34 cellular contexts compared by ENCODE assay signal in genomic region chr21:40783404-40783803, GRCh38.
DNase-seq lines count a peak whose midpoint lies in the region; ATAC-seq, FAIRE-seq and TF ChIP-seq lines count a peak whose summit lies in the region.
"Had no signal": no experiment of that assay in that cellular context is flagged by ENCODE, and none has a peak within 500 bp of the region (broad histone marks: within the 10 kb centered on the region; RNA-seq: fewer than 3 reads in every experiment).

No MANE protein-coding gene starts in this region.

- H4K20me1 ChIP-seq in HepG2 (ENCODE audit: insufficient read depth, low read length) (no peaks in the 10 kb centered on the region), IMR-90 (ENCODE audit: insufficient read depth, low read length) (no peaks in the 10 kb centered on the region), K562 (replicated peaks; ENCODE audit: control insufficient read depth, insufficient read depth, low read length) (no peaks in the 10 kb centered on the region), H1 (replicated peaks in 1 of 2; ENCODE audit: control insufficient read depth in 1 of 2, insufficient read depth in 2 of 2, low read length in 2 of 2) (no peaks in the 10 kb centered on the region)
- H4K20me1 ChIP-seq: BLaER1; BLaER1 treated with 17β-estradiol and CSF1 and Interleukin-3, amounts not matched to agents 10 nM and 100 nM had no signal

- no peak overlapping the region for H4K91ac ChIP-seq in IMR-90 (ENCODE audit: insufficient read depth, low read depth, low read length)
- no peak overlapping the region for H4K91ac ChIP-seq in H1 (replicated peaks; ENCODE audit: insufficient read length, low read length)

- H4K8ac ChIP-seq in IMR-90 (ENCODE audit: low read depth in 2 of 2, low read length in 2 of 2) = no peak overlapping the region
- H4K8ac ChIP-seq in H1 (ENCODE audit: extremely low read depth, insufficient read depth, low read length) = no peak overlapping the region

- TF ChIP-seq EP300 in HepG2 (IDR thresholded peaks at IDR 0.05; ENCODE audit: low read depth in 2 of 2, low read length in 2 of 2) (no peak), HepG2 (CRISPR knock-in tag; IDR thresholded peaks at IDR 0.05; ENCODE audit: borderline replicate concordance) (no peak), K562 (IDR thresholded peaks at IDR 0.05; ENCODE audit: low read length) (no peak), H1 (IDR thresholded peaks at IDR 0.05; ENCODE audit: borderline replicate concordance in 1 of 2, low read depth in 2 of 2, low read length in 2 of 2) (no peak)

- no peak for DNase-seq in HepG2 (ENCODE audit: low spot score)
- no peak for DNase-seq in right lobe of liver
- DNase-seq in IMR-90 = no peak
- DNase-seq in K562 (ENCODE audit: extremely low read depth in 1 of 4, low spot score in 3 of 4) = no peak
- DNase-seq in H1 (ENCODE audit: low read depth in 1 of 2, low spot score in 2 of 2) = no peak
- no peak for DNase-seq in pons (ENCODE audit: low spot score)
- no peak for DNase-seq in NCI-H510A (lab: John Stamatoyannopoulos, UW)
- DNase-seq: 8988T; ACHN; AML-193; BE2C; C1 segment of cervical spinal cord; Caco-2; Calu3; CD4-positive, alpha-beta memory T cell; CD4-positive, alpha-beta T cell; CD4-positive, CD25-positive, alpha-beta regulatory T cell; CD8-positive, alpha-beta memory T cell; CD8-positive, alpha-beta T cell; COR-L47; DMS 273 treated with DMSO at 0.1 percent for 48 hours; DMS153; DMS53; DMS79; DMS79 treated with DMSO at 0.1 percent for 48 hours; DND-41; EL had no signal

- H2BK15ac ChIP-seq in IMR-90 (ENCODE audit: low read depth, low read length) (no peak overlapping the region), H1 (ENCODE audit: low read length) (no peak overlapping the region)

- no peak overlapping the region for H3K9ac ChIP-seq in HepG2 (ENCODE audit: insufficient read depth, low read depth, low read length)
- no peak overlapping the region for H3K9ac ChIP-seq in IMR-90 (ENCODE audit: low read depth, low read length)
- H3K9ac ChIP-seq in K562 (ENCODE audit: insufficient read depth in 1 of 2, low read depth in 2 of 2, low read length in 2 of 2) = no peak overlapping the region
- no peak overlapping the region for H3K9ac ChIP-seq in H1 (replicated peaks in 1 of 4; ENCODE audit: extremely low read depth in 1 of 4, low read depth in 3 of 4, low read length in 3 of 4)
- H3K9ac ChIP-seq: BLaER1; BLaER1 treated with 17β-estradiol and CSF1 and Interleukin-3, amounts not matched to agents 10 nM and 100 nM had no signal

- H3K4me1 ChIP-seq in HepG2 (ENCODE audit: insufficient read depth, low read length) (no peaks in the 10 kb centered on the region), right lobe of liver (no peaks in the 10 kb centered on the region), IMR-90 (ENCODE audit: control insufficient read depth, insufficient read depth, low read length) (no peaks in the 10 kb centered on the region), K562 (replicated peaks in 1 of 2; ENCODE audit: control insufficient read depth in 2 of 2, insufficient read depth in 2 of 2, low read length in 2 of 2) (no peaks in the 10 kb centered on the region), H1 (replicated peaks in 1 of 4; ENCODE audit: control insufficient read depth in 3 of 4, insufficient read depth in 4 of 4, low read length in 3 of 4) (peaks cover 0 to 7% (median 2%) of the 10 kb centered on the region in 4 experiments; a peak in 2 of 7 replicates)
- H3K4me1 ChIP-seq: A549; BE2C; BLaER1; BLaER1 treated with 17β-estradiol and CSF1 and Interleukin-3, amounts not matched to agents 10 nM and 100 nM; Caco-2 had no signal

- TF ChIP-seq CTCF in HepG2 (CRISPR knock-in tag; IDR thresholded peaks at IDR 0.05) (no peak), right lobe of liver (IDR thresholded peaks at IDR 0.05) (no peak), IMR-90 (conservative IDR thresholded peaks at IDR 0.05; ENCODE audit: low read depth, low read length) (no peak), K562 (IDR thresholded peaks at IDR 0.05 in 2 of 3, conservative IDR thresholded peaks at IDR 0.05 in 1 of 3; ENCODE audit: insufficient read depth in 2 of 3, low read depth in 1 of 3, low read length in 3 of 3) (no peak), H1 (IDR thresholded peaks at IDR 0.05; ENCODE audit: control extremely low read depth in 1 of 3, insufficient read depth in 1 of 3, low read depth in 1 of 3, low read length in 3 of 3) (no peak)

- H2BK120ac ChIP-seq in IMR-90 (ENCODE audit: low read depth, low read length) (no peak overlapping the region), H1 (replicated peaks; ENCODE audit: low read depth, low read length) (no peak overlapping the region)

- H3K4me3 ChIP-seq in HepG2 (replicated peaks in 1 of 3; ENCODE audit: insufficient read depth in 1 of 3, low read depth in 2 of 3, low read length in 3 of 3) = no peak overlapping the region
- H3K4me3 ChIP-seq in right lobe of liver = no peak overlapping the region
- no peak overlapping the region for H3K4me3 ChIP-seq in IMR-90 (ENCODE audit: insufficient read depth, low read depth, low read length)
- no peak overlapping the region for H3K4me3 ChIP-seq in K562
- H3K4me3 ChIP-seq in H1 (ENCODE audit: extremely low read depth in 1 of 4, insufficient read depth in 2 of 4, low read depth in 3 of 4, low read length in 4 of 4) = no peak overlapping the region
- H3K4me3 ChIP-seq: A549; BLaER1; BLaER1 treated with 17β-estradiol and CSF1 and Interleukin-3, amounts not matched to agents 10 nM and 100 nM had no signal

- H3K27me3 ChIP-seq in HepG2 (ENCODE audit: control insufficient read depth in 1 of 2, insufficient read depth in 2 of 2, low read length in 2 of 2) (no peaks in the 10 kb centered on the region), right lobe of liver (no peaks in the 10 kb centered on the region), IMR-90 (ENCODE audit: control insufficient read depth, insufficient read depth, low read length) (no peaks in the 10 kb centered on the region), K562 (ENCODE audit: control insufficient read depth in 2 of 2, insufficient read depth in 2 of 2, low read length in 2 of 2) (no peaks in the 10 kb centered on the region), H1 (replicated peaks in 1 of 4; ENCODE audit: control insufficient read depth in 3 of 4, extremely low read depth in 1 of 4, insufficient read depth in 3 of 4, low read length in 3 of 4) (no peaks in the 10 kb centered on the region)
- H3K27me3 ChIP-seq: BE2C; BLaER1; BLaER1 treated with 17β-estradiol and CSF1 and Interleukin-3, amounts not matched to agents 10 nM and 100 nM had no signal

- H3K9me1 ChIP-seq in IMR-90 (ENCODE audit: insufficient read depth, low read length) (no peaks in the 10 kb centered on the region), K562 (ENCODE audit: control insufficient read depth, insufficient read depth, low read length) (no peaks in the 10 kb centered on the region)

- no peak overlapping the region for H2BK20ac ChIP-seq in IMR-90 (ENCODE audit: low read depth, low read length)
- H2BK20ac ChIP-seq in H1 (ENCODE audit: low read length) = no peak overlapping the region

- dilution Hi-C loops in IMR-90 (cut with HindIII; ENCODE audit: low sequenced_read_pairs, unreplicated experiment) = no loop called here

- ATAC-seq in HepG2 = no peak
- no peak for ATAC-seq in right lobe of liver
- ATAC-seq in IMR-90 (ENCODE audit: low read depth) = no peak
- ATAC-seq in K562 = no peak
- no peak for ATAC-seq in HG03175 (IDR thresholded peaks at IDR 0.05; ENCODE audit: unreplicated experiment)
- ATAC-seq: A549; CD8-positive, alpha-beta T cell had no signal

- no peak overlapping the region for H3K56ac ChIP-seq in IMR-90 (ENCODE audit: extremely low read depth, insufficient read depth, low read length)
- no peak overlapping the region for H3K56ac ChIP-seq in H1 (replicated peaks; ENCODE audit: insufficient read length, low read depth, low read length)

- H3K79me2 ChIP-seq in HepG2 (ENCODE audit: insufficient read depth, low read length) (no peaks in the 10 kb centered on the region), K562 (ENCODE audit: control insufficient read depth, insufficient read depth, low read length) (no peaks in the 10 kb centered on the region), H1 (ENCODE audit: control insufficient read depth in 1 of 2, insufficient read depth in 2 of 2, low read length in 2 of 2) (no peaks in the 10 kb centered on the region)

- intact Hi-C loops in HepG2 (cut with micrococcal nuclease; ENCODE audit: unreplicated experiment) = no loop called here
- intact Hi-C loops in right lobe of liver (cut with DNase I) = no loop called here
- intact Hi-C loops in IMR-90 (cut with micrococcal nuclease) = no loop called here
- intact Hi-C loops in K562 (cut with micrococcal nuclease) = no loop called here

- TF ChIP-seq POLR2A in HepG2 (IDR thresholded peaks at IDR 0.05; ENCODE audit: insufficient read depth in 1 of 2, low read depth in 2 of 2, low read length in 2 of 2) = no peak
- no peak for TF ChIP-seq POLR2A in right lobe of liver (IDR thresholded peaks at IDR 0.05)
- TF ChIP-seq POLR2A in IMR-90 (IDR thresholded peaks at IDR 0.05; ENCODE audit: low read depth, low read length) = no peak
- no peak for TF ChIP-seq POLR2A in K562 (conservative IDR thresholded peaks at IDR 0.05)
- no peak for TF ChIP-seq POLR2A in H1 (IDR thresholded peaks at IDR 0.05; ENCODE audit: control extremely low read depth in 1 of 2, low read depth in 2 of 2, low read length in 2 of 2)

- H3K9me3 ChIP-seq in HepG2 (ENCODE audit: low read length) (peaks cover 87% of the 10 kb centered on the region), right lobe of liver (no peaks in the 10 kb centered on the region), IMR-90 (ENCODE audit: control insufficient read depth, insufficient read depth, low read length) (0 out of 2 replicates have a peak, but pooled peaks cover 6% of the 10 kb centered on the region), K562 (replicated peaks; ENCODE audit: control insufficient read depth, insufficient read depth, low read depth, low read length) (no peaks in the 10 kb centered on the region), H1 (ENCODE audit: insufficient read depth in 2 of 2, low read depth in 1 of 2, low read length in 1 of 2) (no peaks in the 10 kb centered on the region)
- H3K9me3 ChIP-seq: A549; BLaER1; BLaER1 treated with 17β-estradiol and CSF1 and Interleukin-3, amounts not matched to agents 10 nM and 100 nM; Caco-2 had no signal

- no peak overlapping the region for H3K27ac ChIP-seq in HepG2 (ENCODE audit: extremely low read length, insufficient read depth, low read length)
- H3K27ac ChIP-seq in right lobe of liver = no peak overlapping the region
- H3K27ac ChIP-seq in IMR-90 (ENCODE audit: insufficient read depth, low read length) = no peak overlapping the region
- no peak overlapping the region for H3K27ac ChIP-seq in K562 (ENCODE audit: extremely low read depth, low read depth, low read length)
- H3K27ac ChIP-seq in H1 (ENCODE audit: low read depth, low read length) = 0 out of 2 replicates have a peak overlapping the region, but pooled peaks have one; percentile 7
- H3K27ac ChIP-seq: 22Rv1; A549; BLaER1; BLaER1 treated with 17β-estradiol and CSF1 and Interleukin-3, amounts not matched to agents 10 nM and 100 nM; C4-2B had no signal

- TF ChIP-seq RAD21 in HepG2 (CRISPR knock-in tag; IDR thresholded peaks at IDR 0.05) (no peak), IMR-90 (IDR thresholded peaks at IDR 0.05; ENCODE audit: low read length) (no peak), K562 (CRISPR knock-in tag; conservative IDR thresholded peaks at IDR 0.05 in 1 of 2, IDR thresholded peaks at IDR 0.05 in 1 of 2) (no peak), H1 (IDR thresholded peaks at IDR 0.05 in 1 of 2, conservative IDR thresholded peaks at IDR 0.05 in 1 of 2; ENCODE audit: low read depth in 2 of 2, low read length in 2 of 2) (no peak)

- FAIRE-seq in HepG2 (lab: Jason Lieb, UNC) = no peak
- no peak for FAIRE-seq in K562 (lab: Jason Lieb, UNC)
- FAIRE-seq in H1 (lab: Jason Lieb, UNC) = no peak
- FAIRE-seq: A549, D721Med had no signal

- H2AFZ ChIP-seq in HepG2 (ENCODE audit: low read length) = no peak overlapping the region
- peak overlapping the region; percentile 41 for H2AFZ ChIP-seq in IMR-90 (replicated peaks; ENCODE audit: low read length, poor library complexity)
- H2AFZ ChIP-seq in K562 (ENCODE audit: low read depth, low read length) = no peak overlapping the region
- H2AFZ ChIP-seq in H1 (ENCODE audit: low read length) = no peak overlapping the region

- 9% methylated on average over 6 of the region's 6 CpGs for WGBS in HepG2 (ENCODE audit: low lambda C conversion rate)
- 78% methylated on average over 6 of the region's 6 CpGs for WGBS in right lobe of liver (ENCODE audit: insufficient coverage, low coverage, low lambda C conversion rate, missing lambda C conversion rate)
- 50% methylated on average over 2 of the region's 6 CpGs; no CpG with 5 or more reads in 1 of the 2 experiments for WGBS in IMR-90 (ENCODE audit: extremely low coverage in 2 of 2, insufficient read length in 1 of 2), 2 experiments
- WGBS in K562 (ENCODE audit: insufficient coverage, low coverage, missing lambda C conversion rate) = 0% methylated on average over 6 of the region's 6 CpGs
- WGBS in H1 (ENCODE audit: extremely low coverage in 1 of 2, insufficient coverage in 1 of 2, insufficient read length in 1 of 2, insufficient replicate concordance in 2 of 2, low coverage in 1 of 2, low lambda C conversion rate in 2 of 2, missing lambda C conversion rate in 1 of 2), 2 experiments = 92% methylated on average over 6 of the region's 6 CpGs; no CpG with 5 or more reads in 1 of the 2 experiments

- H2BK5ac ChIP-seq in IMR-90 (ENCODE audit: low read depth, low read length, poor library complexity, severe bottlenecking) (no peak overlapping the region), H1 (ENCODE audit: low read depth, low read length) (no peak overlapping the region)

- POLR2A ChIA-PET in HepG2 (lab: Yijun Ruan, JAX) = no interaction called here
- POLR2A ChIA-PET in IMR-90 (lab: Charles Lee; ENCODE audit: unreplicated experiment) = interaction anchor here (0.6 kb wide), 1 partner anchor 44 kb away, joined by 4 read pairs; no protein-coding TSS in a partner anchor
- POLR2A ChIA-PET in K562 (lab: Yijun Ruan, JAX) = no interaction called here
- POLR2A ChIA-PET in H1 (lab: Charles Lee; ENCODE audit: partially characterized antibody) = interaction anchor here (0.6 kb wide), 1 partner anchor 262 kb away, joined by 5 read pairs; no protein-coding TSS in a partner anchor

- H2AK9ac ChIP-seq in IMR-90 (replicated peaks; ENCODE audit: low read depth, low read length, poor library complexity) = no peak overlapping the region

- H2BK12ac ChIP-seq in H1 (ENCODE audit: low read depth, low read length) = no peak overlapping the region

- H3K23ac ChIP-seq in IMR-90 (ENCODE audit: low read depth, low read length) (no peak overlapping the region), H1 (ENCODE audit: insufficient read length) (no peak overlapping the region)

- H3K36me3 ChIP-seq in HepG2 (replicated peaks in 1 of 2; ENCODE audit: control insufficient read depth in 1 of 2, insufficient read depth in 2 of 2, low read length in 2 of 2) (no peaks in the 10 kb centered on the region), right lobe of liver (no peaks in the 10 kb centered on the region), IMR-90 (ENCODE audit: control insufficient read depth, insufficient read depth, low read length) (no peaks in the 10 kb centered on the region), K562 (ENCODE audit: control insufficient read depth, insufficient read depth, low read length) (no peaks in the 10 kb centered on the region), H1 (ENCODE audit: control insufficient read depth in 2 of 4, insufficient read depth in 4 of 4, low read length in 3 of 4) (no peaks in the 10 kb centered on the region)
- H3K36me3 ChIP-seq: BE2C; BLaER1; BLaER1 treated with 17β-estradiol and CSF1 and Interleukin-3, amounts not matched to agents 10 nM and 100 nM had no signal

- H2AK5ac ChIP-seq in IMR-90 (ENCODE audit: low read depth, low read length) = no peak overlapping the region
- no peak overlapping the region for H2AK5ac ChIP-seq in H1 (ENCODE audit: low read depth, low read length)

- H3K18ac ChIP-seq in IMR-90 (ENCODE audit: low read depth, low read length) = no peak overlapping the region
- no peak overlapping the region for H3K18ac ChIP-seq in H1 (ENCODE audit: extremely low read depth, low read length)

- H4K5ac ChIP-seq in IMR-90 (ENCODE audit: low read depth, low read length) (no peak overlapping the region), H1 (ENCODE audit: insufficient read length, low read depth, low read length) (no peak overlapping the region)

- H3K4ac ChIP-seq in IMR-90 (ENCODE audit: low read depth, low read length) (no peak overlapping the region), H1 (replicated peaks; ENCODE audit: insufficient read length, low read depth, low read length) (no peak overlapping the region)

- no peaks in the 10 kb centered on the region for H3K23me2 ChIP-seq in H1 (ENCODE audit: low read depth, low read length)

- in situ Hi-C loops in HepG2 (cut with HindIII; ENCODE audit: extremely low pct_ligation_motif_present, low pct_unique_long_range_greater_than_20kb) (no loop called here), IMR-90 (cut with MboI; ENCODE audit: low sequenced_read_pairs) (no loop called here), K562 (cut with MboI) (no loop called here)

- no peak overlapping the region for H3K14ac ChIP-seq in IMR-90 (replicated peaks; ENCODE audit: low read depth, low read length)
- no peak overlapping the region for H3K14ac ChIP-seq in H1 (ENCODE audit: insufficient read length)

- H3K79me1 ChIP-seq in IMR-90 (ENCODE audit: low read depth in 1 of 2, low read length in 2 of 2) = no peaks in the 10 kb centered on the region
- no peaks in the 10 kb centered on the region for H3K79me1 ChIP-seq in H1 (ENCODE audit: low read depth, low read length)

- H3K4me2 ChIP-seq in HepG2 (ENCODE audit: low read depth, low read length) = no peak overlapping the region
- H3K4me2 ChIP-seq in IMR-90 (ENCODE audit: low read depth, low read length) = no peak overlapping the region
- no peak overlapping the region for H3K4me2 ChIP-seq in K562 (ENCODE audit: insufficient read depth, low read length)
- no peak overlapping the region for H3K4me2 ChIP-seq in H1 (ENCODE audit: insufficient read depth in 1 of 2, low read depth in 2 of 2, low read length in 2 of 2)
- H3K4me2 ChIP-seq: A549; BLaER1; BLaER1 treated with 17β-estradiol and CSF1 and Interleukin-3, amounts not matched to agents 10 nM and 100 nM had no signal

- CTCF ChIA-PET in HepG2 (lab: Yijun Ruan, JAX; ENCODE audit: low intra/inter-chr PET ratio, low total read pairs) (no interaction called here), IMR-90 (lab: Yijun Ruan, JAX) (no interaction called here), K562 (lab: Yijun Ruan, JAX; ENCODE audit: low intra/inter-chr PET ratio) (no interaction called here), H1 (lab: Charles Lee; ENCODE audit: partially characterized antibody) (no interaction called here)

- BruUV-seq in HepG2 (replicated peaks; lab: Mats Ljungman, UMichigan) (no TSS peak), IMR-90 (replicated peaks; lab: Mats Ljungman, UMichigan) (no TSS peak), K562 (replicated peaks; lab: Mats Ljungman, UMichigan) (no TSS peak)

Comparison
In these comparisons a context has a peak if more than half of its experiments do, and no peak if none do; other contexts are left out.
1. POLR2A ChIA-PET loops: an anchor here in IMR-90 (0.6 kb wide) and H1 (0.6 kb wide); none called in HepG2 and K562.
2. Of the 241 proteins assayed by ChIP-seq in both HepG2 and K562: peak only in HepG2: none; only in K562: TFE3; in both: RAD51; in neither: 238; mixed calls (peak in some experiments, not most) for 1.